In genomic region chr4:102792361-102792936, GRCh38 we compare ENCODE assay signal across 15 cellular contexts. TPM values are rescaled to one million over a fixed set of nuclear protein-coding genes. Genes with fewer than 3 reads are reported as not detected.
DNase-seq lines count a peak whose midpoint lies in the region; ATAC-seq and TF ChIP-seq lines count a peak whose summit lies in the region.
"Had no signal": no experiment of that assay in that cellular context is flagged by ENCODE, and none has a peak within 500 bp of the region (broad histone marks: within the 10 kb centered on the region; RNA-seq: fewer than 3 reads in every experiment).

No MANE protein-coding gene starts in this region.

- POLR2A ChIA-PET in WTC11 (lab: Charles Lee), result interaction anchor here (0.6 to 2.8 kb wide), 3 partner anchors 27 to 36 kb away, joined by 3 to 9 read pairs (median 3); partner anchors contain the start of genes MANBA and UBE2D3

- peaks cover 19% of the 10 kb centered on the region for H3K9me3 Mint-ChIP-seq in stimulated activated naive CD8-positive, alpha-beta T cell treated with anti-CD3 and anti-CD28 coated beads, Interleukin-15, Interleukin-2, amounts not matched to agents 100 ng/mL and 50 ng/mL, for 24 hours
- peaks cover 2% of the 10 kb centered on the region; the same call in 1 of the 2 replicates for H3K9me3 Mint-ChIP-seq in WTC11

- H3K27me3 ChIP-seq in upper lobe of right lung, result no peaks in the 10 kb centered on the region
- H3K27me3 ChIP-seq: esophagus squamous epithelium had no signal

- no peak overlapping the region for H3K27ac ChIP-seq in upper lobe of right lung
- H3K27ac ChIP-seq: esophagus squamous epithelium, psoas muscle had no signal

- TF ChIP-seq CTCF in WTC11 (IDR thresholded peaks at IDR 0.05) (no peak), upper lobe of right lung (IDR thresholded peaks at IDR 0.05) (no peak)

- H3K36me3 Mint-ChIP-seq in stimulated activated naive CD8-positive, alpha-beta T cell treated with anti-CD3 and anti-CD28 coated beads, Interleukin-15, Interleukin-2, amounts not matched to agents 100 ng/mL and 50 ng/mL, for 24 hours (ENCODE audit: low read depth), result peaks cover 61% of the 10 kb centered on the region
- peaks cover 27% of the 10 kb centered on the region for H3K36me3 Mint-ChIP-seq in WTC11

- intact Hi-C loops in left colon (cut with DNase I, micrococcal nuclease), result no loop called here
- intact Hi-C loops in upper lobe of right lung (cut with DNase I), result no loop called here

- peaks cover 37% of the 10 kb centered on the region for H3K36me3 ChIP-seq in upper lobe of right lung

- H3K27ac Mint-ChIP-seq in stimulated activated naive CD8-positive, alpha-beta T cell treated with anti-CD3 and anti-CD28 coated beads, Interleukin-15, Interleukin-2, amounts not matched to agents 100 ng/mL and 50 ng/mL, for 24 hours, result peak overlapping the region; percentile 32
- peak overlapping the region; percentile 39; the same call in 1 of the 2 replicates for H3K27ac Mint-ChIP-seq in WTC11

- peaks cover 31% of the 10 kb centered on the region for H3K4me1 Mint-ChIP-seq in stimulated activated naive CD8-positive, alpha-beta T cell treated with anti-CD3 and anti-CD28 coated beads, Interleukin-15, Interleukin-2, amounts not matched to agents 100 ng/mL and 50 ng/mL, for 24 hours (ENCODE audit: low read depth)
- H3K4me1 Mint-ChIP-seq in WTC11, result peaks cover 31% of the 10 kb centered on the region
- H3K4me1 Mint-ChIP-seq: neural crest cell had no signal

- H3K4me3 Mint-ChIP-seq in stimulated activated naive CD8-positive, alpha-beta T cell treated with anti-CD3 and anti-CD28 coated beads, Interleukin-15, Interleukin-2, amounts not matched to agents 100 ng/mL and 50 ng/mL, for 24 hours, result no peak overlapping the region
- H3K4me3 Mint-ChIP-seq in WTC11, result no peak overlapping the region
- H3K4me3 Mint-ChIP-seq: neural crest cell had no signal

- ATAC-seq in stimulated activated naive CD8-positive, alpha-beta T cell treated with anti-CD3 and anti-CD28 coated beads, Interleukin-15, Interleukin-2, amounts not matched to agents 100 U/mL and 50 U/mL, for 24 hours, result no peak
- peak; percentile 41 for ATAC-seq in WTC11
- peak; percentile 6 for ATAC-seq in left colon
- peak; percentile 48 for ATAC-seq in upper lobe of right lung
- no peak for ATAC-seq in GM18861 (IDR thresholded peaks at IDR 0.05; ENCODE audit: unreplicated experiment)
- ATAC-seq: psoas muscle had no signal

- CTCF ChIA-PET in WTC11 (lab: Charles Lee), result interaction anchor here (1.2 kb wide), 1 partner anchor 240 kb away, joined by 6 read pairs; no protein-coding TSS in a partner anchor

- H3K4me1 ChIP-seq in upper lobe of right lung, result no peaks in the 10 kb centered on the region

- H3K9me3 ChIP-seq in upper lobe of right lung, result no peaks in the 10 kb centered on the region
- H3K9me3 ChIP-seq: esophagus squamous epithelium had no signal

- H3K4me3 ChIP-seq in upper lobe of right lung, result no peak overlapping the region
- H3K4me3 ChIP-seq: esophagus squamous epithelium, psoas muscle had no signal

- DNase-seq in stimulated activated naive CD8-positive, alpha-beta T cell treated with anti-CD3 and anti-CD28 coated beads, Interleukin-15, Interleukin-2, amounts not matched to agents 100 U/mL and 50 U/mL, for 24 hours, result no peak
- DNase-seq in WTC11 (ENCODE audit: low spot score) (no peak), left colon (no peak), upper lobe of right lung (no peak), NCI-H2107 treated with DMSO at 0.1 percent for 48 hours (lab: John Stamatoyannopoulos, UW; ENCODE audit: unreplicated experiment) (no peak), NCI-H748 treated with DMSO at 0.1 percent for 48 hours (lab: John Stamatoyannopoulos, UW) (no peak)
- DNase-seq: esophagus squamous epithelium; NCI-H1105 treated with DMSO at 0.1 percent for 48 hours; NCI-H2107; NCI-H526 treated with DMSO at 0.1 percent for 48 hours; psoas muscle; stimulated activated CD8-positive, alpha-beta memory T cell treated with anti-CD3 and anti-CD28 coated beads, Interleukin-4, amount 100 ng/mL, for 48 hours had no signal

- no peaks in the 10 kb centered on the region for H3K27me3 Mint-ChIP-seq in stimulated activated naive CD8-positive, alpha-beta T cell treated with anti-CD3 and anti-CD28 coated beads, Interleukin-15, Interleukin-2, amounts not matched to agents 100 ng/mL and 50 ng/mL, for 24 hours
- no peaks in the 10 kb centered on the region for H3K27me3 Mint-ChIP-seq in WTC11 (ENCODE audit: low read depth)

TF ChIP-seq in WTC11, 78 proteins besides CTCF, POLR2A, EP300 and RAD21:
- no peak for TF ChIP-seq ZNF671 (CRISPR knock-in tag; IDR thresholded peaks at IDR 0.05)
- TF ChIP-seq ATF6 (CRISPR knock-in tag; IDR thresholded peaks at IDR 0.05), result no peak
- TF ChIP-seq TP53 (CRISPR knock-in tag; IDR thresholded peaks at IDR 0.05), result no peak
- TF ChIP-seq ZNF138 (CRISPR knock-in tag; conservative IDR thresholded peaks at IDR 0.05), result no peak
- no peak for TF ChIP-seq SMAD4 (CRISPR knock-in tag; IDR thresholded peaks at IDR 0.05)
- no peak for TF ChIP-seq JUN (CRISPR knock-in tag; IDR thresholded peaks at IDR 0.05)
- TF ChIP-seq CBFB (CRISPR knock-in tag; IDR thresholded peaks at IDR 0.05; ENCODE audit: low read depth), result no peak
- TF ChIP-seq TEAD4 (CRISPR knock-in tag; IDR thresholded peaks at IDR 0.05), result no peak
- TF ChIP-seq TEAD1 (CRISPR knock-in tag; IDR thresholded peaks at IDR 0.05), result no peak

RNA-seq across cellular contexts. Expression of gene MANBA, which starts 31.7 kb away (rescaled TPM):
- total RNA-seq in WTC11 (2021) (35.1 to 37.6 TPM (median 37.5 TPM) in 3 replicates), left colon (10 to 100 TPM; 15.8 to 21.1 TPM), upper lobe of right lung (56.0 TPM)

RNA-seq across cellular contexts. Expression of gene UBE2D3, which starts 34.9 kb away (rescaled TPM):
- total RNA-seq in WTC11 (2021), result 326 to 351 TPM (median 334 TPM) in 3 replicates
- total RNA-seq in left colon, result 100 to 1,000 TPM; 289 to 296 TPM
- total RNA-seq in upper lobe of right lung, result 279 TPM

Comparison
In these comparisons a context has a peak if more than half of its experiments do, and no peak if none do; other contexts are left out.
1. ATAC-seq: peak in WTC11 (single experiment), left colon (single experiment) and upper lobe of right lung (single experiment); none in stimulated activated naive CD8-positive, alpha-beta T cell treated with anti-CD3 and anti-CD28 coated beads, Interleukin-15, Interleukin-2, amounts not matched to agents 100 U/mL and 50 U/mL, for 24 hours (single experiment) and GM18861 (single experiment).